ENCODE assay signal across 2 cellular contexts in the genomic region with DNA sequence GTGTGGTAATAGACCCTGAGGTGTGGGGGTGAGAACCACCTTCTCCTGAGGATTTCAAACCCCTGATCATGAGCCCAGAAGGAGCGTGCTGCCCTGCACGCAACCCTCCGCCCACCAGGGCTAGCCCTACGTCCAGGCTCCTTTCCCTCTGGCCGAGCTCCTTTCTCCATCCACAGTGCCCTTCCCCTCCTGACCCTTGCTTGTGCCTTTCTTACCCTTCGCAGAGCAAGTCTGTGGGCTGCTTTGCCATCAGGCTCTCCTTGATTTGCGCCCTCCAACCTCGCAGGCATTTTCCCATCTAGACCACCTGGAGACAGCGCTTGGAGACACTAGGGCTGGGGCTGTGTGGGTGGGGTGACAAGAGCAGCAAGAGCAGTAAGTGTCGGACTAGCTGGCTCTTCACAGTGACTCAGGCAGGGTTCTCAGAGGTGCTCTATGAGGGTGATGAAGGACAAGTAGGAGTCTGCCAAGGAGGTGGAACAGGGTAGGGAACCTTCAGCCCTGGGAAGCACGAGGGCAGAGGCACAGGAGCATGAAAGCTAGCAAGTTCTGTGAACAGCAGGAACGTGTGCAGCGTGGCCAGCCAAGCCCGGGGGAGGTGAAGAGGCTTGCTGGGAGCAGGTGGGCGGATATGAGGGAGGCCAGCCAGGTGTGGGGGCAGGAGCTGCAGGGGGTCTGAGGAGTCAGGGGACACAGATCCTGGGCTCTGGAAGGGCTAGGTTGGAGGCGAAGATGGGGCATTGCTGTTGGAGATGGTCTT.
TF ChIP-seq lines count a peak whose summit lies in the region.

No MANE protein-coding gene starts in this region.

TF ChIP-seq in HEK293, 187 proteins besides CTCF, POLR2A, EP300 and RAD21 (continued from another document and continues in another):
- no peak for TF ChIP-seq ZNF571 (tag by site-specific recombination; IDR thresholded peaks at IDR 0.05)
- no peak for TF ChIP-seq SCRT1 (tag by site-specific recombination; IDR thresholded peaks at IDR 0.05; ENCODE audit: borderline replicate concordance)
- TF ChIP-seq ZIC2 (tag by site-specific recombination; IDR thresholded peaks at IDR 0.05), result peak; percentile 60; the same call in 1 of the 2 replicates
- TF ChIP-seq, protein P1, sequence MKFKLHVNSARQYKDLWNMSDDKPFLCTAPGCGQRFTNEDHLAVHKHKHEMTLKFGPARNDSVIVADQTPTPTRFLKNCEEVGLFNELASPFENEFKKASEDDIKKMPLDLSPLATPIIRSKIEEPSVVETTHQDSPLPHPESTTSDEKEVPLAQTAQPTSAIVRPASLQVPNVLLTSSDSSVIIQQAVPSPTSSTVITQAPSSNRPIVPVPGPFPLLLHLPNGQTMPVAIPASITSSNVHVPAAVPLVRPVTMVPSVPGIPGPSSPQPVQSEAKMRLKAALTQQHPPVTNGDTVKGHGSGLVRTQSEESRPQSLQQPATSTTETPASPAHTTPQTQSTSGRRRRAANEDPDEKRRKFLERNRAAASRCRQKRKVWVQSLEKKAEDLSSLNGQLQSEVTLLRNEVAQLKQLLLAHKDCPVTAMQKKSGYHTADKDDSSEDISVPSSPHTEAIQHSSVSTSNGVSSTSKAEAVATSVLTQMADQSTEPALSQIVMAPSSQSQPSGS (tag by site-specific recombination; IDR thresholded peaks at IDR 0.05; ENCODE audit: low read depth), result no peak
- TF ChIP-seq, protein P2, sequence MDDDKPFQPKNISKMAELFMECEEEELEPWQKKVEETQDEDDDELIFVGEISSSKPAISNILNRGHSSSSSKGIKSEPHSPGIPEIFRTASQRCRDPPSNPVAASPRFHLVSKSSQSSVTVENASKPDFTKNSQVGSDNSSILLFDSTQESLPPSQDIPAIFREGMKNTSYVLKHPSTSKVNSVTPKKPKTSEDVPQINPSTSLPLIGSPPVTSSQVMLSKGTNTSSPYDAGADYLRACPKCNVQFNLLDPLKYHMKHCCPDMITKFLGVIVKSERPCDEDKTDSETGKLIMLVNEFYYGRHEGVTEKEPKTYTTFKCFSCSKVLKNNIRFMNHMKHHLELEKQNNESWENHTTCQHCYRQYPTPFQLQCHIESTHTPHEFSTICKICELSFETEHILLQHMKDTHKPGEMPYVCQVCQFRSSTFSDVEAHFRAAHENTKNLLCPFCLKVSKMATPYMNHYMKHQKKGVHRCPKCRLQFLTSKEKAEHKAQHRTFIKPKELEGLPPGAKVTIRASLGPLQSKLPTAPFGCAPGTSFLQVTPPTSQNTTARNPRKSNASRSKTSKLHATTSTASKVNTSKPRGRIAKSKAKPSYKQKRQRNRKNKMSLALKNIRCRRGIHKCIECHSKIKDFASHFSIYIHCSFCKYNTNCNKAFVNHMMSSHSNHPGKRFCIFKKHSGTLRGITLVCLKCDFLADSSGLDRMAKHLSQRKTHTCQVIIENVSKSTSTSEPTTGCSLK (tag by site-specific recombination; IDR thresholded peaks at IDR 0.05), result no peak
- TF ChIP-seq ZNF600 (tag by site-specific recombination; IDR thresholded peaks at IDR 0.05), result peak; percentile 55
- TF ChIP-seq ZNF19 (tag by site-specific recombination; IDR thresholded peaks at IDR 0.05; ENCODE audit: low read depth), result no peak
- TF ChIP-seq, protein P3, sequence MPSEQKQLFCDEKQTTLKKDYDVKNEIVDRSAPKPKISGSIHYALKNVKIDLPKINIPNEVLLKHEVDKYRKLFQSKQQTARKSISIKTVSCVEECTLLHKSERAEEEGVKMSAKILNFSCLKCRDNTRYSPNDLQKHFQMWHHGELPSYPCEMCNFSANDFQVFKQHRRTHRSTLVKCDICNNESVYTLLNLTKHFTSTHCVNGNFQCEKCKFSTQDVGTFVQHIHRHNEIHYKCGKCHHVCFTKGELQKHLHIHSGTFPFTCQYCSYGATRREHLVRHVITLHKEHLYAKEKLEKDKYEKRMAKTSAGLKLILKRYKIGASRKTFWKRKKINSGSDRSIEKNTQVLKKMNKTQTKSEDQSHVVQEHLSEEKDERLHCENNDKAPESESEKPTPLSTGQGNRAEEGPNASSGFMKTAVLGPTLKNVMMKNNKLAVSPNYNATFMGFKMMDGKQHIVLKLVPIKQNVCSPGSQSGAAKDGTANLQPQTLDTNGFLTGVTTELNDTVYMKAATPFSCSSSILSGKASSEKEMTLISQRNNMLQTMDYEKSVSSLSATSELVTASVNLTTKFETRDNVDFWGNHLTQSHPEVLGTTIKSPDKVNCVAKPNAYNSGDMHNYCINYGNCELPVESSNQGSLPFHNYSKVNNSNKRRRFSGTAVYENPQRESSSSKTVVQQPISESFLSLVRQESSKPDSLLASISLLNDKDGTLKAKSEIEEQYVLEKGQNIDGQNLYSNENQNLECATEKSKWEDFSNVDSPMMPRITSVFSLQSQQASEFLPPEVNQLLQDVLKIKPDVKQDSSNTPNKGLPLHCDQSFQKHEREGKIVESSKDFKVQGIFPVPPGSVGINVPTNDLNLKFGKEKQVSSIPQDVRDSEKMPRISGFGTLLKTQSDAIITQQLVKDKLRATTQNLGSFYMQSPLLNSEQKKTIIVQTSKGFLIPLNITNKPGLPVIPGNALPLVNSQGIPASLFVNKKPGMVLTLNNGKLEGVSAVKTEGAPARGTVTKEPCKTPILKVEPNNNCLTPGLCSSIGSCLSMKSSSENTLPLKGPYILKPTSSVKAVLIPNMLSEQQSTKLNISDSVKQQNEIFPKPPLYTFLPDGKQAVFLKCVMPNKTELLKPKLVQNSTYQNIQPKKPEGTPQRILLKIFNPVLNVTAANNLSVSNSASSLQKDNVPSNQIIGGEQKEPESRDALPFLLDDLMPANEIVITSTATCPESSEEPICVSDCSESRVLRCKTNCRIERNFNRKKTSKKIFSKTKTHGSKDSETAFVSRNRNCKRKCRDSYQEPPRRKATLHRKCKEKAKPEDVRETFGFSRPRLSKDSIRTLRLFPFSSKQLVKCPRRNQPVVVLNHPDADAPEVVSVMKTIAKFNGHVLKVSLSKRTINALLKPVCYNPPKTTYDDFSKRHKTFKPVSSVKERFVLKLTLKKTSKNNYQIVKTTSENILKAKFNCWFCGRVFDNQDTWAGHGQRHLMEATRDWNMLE (tag by site-specific recombination; conservative IDR thresholded peaks at IDR 0.05; ENCODE audit: low read depth), result no peak
- no peak for TF ChIP-seq ZNF146 (tag by site-specific recombination; IDR thresholded peaks at IDR 0.05)

TF ChIP-seq in HepG2, 621 proteins besides CTCF, POLR2A, EP300 and RAD21 (continued from another document and continues in another):
- peak; percentile 84 for TF ChIP-seq ZC3H4 (CRISPR knock-in tag; IDR thresholded peaks at IDR 0.05; ENCODE audit: borderline replicate concordance)
- TF ChIP-seq ZNF230 (CRISPR knock-in tag; IDR thresholded peaks at IDR 0.05), result 0 out of 2 replicates have a peak, but pooled peaks have one; percentile 34
- TF ChIP-seq ZNF792 (CRISPR knock-in tag; IDR thresholded peaks at IDR 0.05), result no peak
- TF ChIP-seq ZNF761 (CRISPR knock-in tag; conservative IDR thresholded peaks at IDR 0.05), result no peak
- TF ChIP-seq NR2F1 (CRISPR knock-in tag; IDR thresholded peaks at IDR 0.05), result no peak
- TF ChIP-seq, protein P4, sequence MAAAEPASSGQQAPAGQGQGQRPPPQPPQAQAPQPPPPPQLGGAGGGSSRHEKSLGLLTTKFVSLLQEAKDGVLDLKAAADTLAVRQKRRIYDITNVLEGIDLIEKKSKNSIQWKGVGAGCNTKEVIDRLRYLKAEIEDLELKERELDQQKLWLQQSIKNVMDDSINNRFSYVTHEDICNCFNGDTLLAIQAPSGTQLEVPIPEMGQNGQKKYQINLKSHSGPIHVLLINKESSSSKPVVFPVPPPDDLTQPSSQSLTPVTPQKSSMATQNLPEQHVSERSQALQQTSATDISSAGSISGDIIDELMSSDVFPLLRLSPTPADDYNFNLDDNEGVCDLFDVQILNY (CRISPR knock-in tag; conservative IDR thresholded peaks at IDR 0.05), result no peak
- TF ChIP-seq ZNF543 (CRISPR knock-in tag; IDR thresholded peaks at IDR 0.05), result no peak
- TF ChIP-seq, protein P5, sequence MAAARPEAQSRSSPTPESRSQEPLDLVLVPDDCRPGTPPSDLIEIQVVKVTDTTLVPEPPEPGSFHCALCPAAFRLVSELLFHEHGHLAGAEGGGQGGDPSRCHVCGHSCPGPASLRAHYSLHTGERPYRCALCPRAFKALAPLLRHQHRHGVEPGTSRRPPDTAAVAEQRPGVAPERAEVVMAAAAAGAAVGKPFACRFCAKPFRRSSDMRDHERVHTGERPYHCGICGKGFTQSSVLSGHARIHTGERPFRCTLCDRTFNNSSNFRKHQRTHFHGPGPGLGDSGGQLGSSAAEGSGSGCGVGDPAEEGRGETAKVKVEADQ (CRISPR knock-in tag; IDR thresholded peaks at IDR 0.05; ENCODE audit: borderline replicate concordance), result no peak
- TF ChIP-seq, protein P6, sequence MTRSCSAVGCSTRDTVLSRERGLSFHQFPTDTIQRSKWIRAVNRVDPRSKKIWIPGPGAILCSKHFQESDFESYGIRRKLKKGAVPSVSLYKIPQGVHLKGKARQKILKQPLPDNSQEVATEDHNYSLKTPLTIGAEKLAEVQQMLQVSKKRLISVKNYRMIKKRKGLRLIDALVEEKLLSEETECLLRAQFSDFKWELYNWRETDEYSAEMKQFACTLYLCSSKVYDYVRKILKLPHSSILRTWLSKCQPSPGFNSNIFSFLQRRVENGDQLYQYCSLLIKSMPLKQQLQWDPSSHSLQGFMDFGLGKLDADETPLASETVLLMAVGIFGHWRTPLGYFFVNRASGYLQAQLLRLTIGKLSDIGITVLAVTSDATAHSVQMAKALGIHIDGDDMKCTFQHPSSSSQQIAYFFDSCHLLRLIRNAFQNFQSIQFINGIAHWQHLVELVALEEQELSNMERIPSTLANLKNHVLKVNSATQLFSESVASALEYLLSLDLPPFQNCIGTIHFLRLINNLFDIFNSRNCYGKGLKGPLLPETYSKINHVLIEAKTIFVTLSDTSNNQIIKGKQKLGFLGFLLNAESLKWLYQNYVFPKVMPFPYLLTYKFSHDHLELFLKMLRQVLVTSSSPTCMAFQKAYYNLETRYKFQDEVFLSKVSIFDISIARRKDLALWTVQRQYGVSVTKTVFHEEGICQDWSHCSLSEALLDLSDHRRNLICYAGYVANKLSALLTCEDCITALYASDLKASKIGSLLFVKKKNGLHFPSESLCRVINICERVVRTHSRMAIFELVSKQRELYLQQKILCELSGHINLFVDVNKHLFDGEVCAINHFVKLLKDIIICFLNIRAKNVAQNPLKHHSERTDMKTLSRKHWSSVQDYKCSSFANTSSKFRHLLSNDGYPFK (CRISPR knock-in tag; IDR thresholded peaks at IDR 0.05; ENCODE audit: borderline replicate concordance), result 0 out of 2 replicates have a peak, but pooled peaks have one; percentile 9
- TF ChIP-seq SMARCC2 (IDR thresholded peaks at IDR 0.05), result no peak
- TF ChIP-seq, protein P7, sequence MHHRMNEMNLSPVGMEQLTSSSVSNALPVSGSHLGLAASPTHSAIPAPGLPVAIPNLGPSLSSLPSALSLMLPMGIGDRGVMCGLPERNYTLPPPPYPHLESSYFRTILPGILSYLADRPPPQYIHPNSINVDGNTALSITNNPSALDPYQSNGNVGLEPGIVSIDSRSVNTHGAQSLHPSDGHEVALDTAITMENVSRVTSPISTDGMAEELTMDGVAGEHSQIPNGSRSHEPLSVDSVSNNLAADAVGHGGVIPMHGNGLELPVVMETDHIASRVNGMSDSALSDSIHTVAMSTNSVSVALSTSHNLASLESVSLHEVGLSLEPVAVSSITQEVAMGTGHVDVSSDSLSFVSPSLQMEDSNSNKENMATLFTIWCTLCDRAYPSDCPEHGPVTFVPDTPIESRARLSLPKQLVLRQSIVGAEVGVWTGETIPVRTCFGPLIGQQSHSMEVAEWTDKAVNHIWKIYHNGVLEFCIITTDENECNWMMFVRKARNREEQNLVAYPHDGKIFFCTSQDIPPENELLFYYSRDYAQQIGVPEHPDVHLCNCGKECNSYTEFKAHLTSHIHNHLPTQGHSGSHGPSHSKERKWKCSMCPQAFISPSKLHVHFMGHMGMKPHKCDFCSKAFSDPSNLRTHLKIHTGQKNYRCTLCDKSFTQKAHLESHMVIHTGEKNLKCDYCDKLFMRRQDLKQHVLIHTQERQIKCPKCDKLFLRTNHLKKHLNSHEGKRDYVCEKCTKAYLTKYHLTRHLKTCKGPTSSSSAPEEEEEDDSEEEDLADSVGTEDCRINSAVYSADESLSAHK (CRISPR knock-in tag; IDR thresholded peaks at IDR 0.05; ENCODE audit: borderline replicate concordance), result no peak
- no peak; the same call in 1 of the 2 replicates for TF ChIP-seq PITX1 (CRISPR knock-in tag; IDR thresholded peaks at IDR 0.05)
- TF ChIP-seq MIXL1 (CRISPR knock-in tag; IDR thresholded peaks at IDR 0.05), result no peak
- TF ChIP-seq RFX5 (IDR thresholded peaks at IDR 0.05; ENCODE audit: low read depth, low read length), result no peak
- TF ChIP-seq, protein P8, sequence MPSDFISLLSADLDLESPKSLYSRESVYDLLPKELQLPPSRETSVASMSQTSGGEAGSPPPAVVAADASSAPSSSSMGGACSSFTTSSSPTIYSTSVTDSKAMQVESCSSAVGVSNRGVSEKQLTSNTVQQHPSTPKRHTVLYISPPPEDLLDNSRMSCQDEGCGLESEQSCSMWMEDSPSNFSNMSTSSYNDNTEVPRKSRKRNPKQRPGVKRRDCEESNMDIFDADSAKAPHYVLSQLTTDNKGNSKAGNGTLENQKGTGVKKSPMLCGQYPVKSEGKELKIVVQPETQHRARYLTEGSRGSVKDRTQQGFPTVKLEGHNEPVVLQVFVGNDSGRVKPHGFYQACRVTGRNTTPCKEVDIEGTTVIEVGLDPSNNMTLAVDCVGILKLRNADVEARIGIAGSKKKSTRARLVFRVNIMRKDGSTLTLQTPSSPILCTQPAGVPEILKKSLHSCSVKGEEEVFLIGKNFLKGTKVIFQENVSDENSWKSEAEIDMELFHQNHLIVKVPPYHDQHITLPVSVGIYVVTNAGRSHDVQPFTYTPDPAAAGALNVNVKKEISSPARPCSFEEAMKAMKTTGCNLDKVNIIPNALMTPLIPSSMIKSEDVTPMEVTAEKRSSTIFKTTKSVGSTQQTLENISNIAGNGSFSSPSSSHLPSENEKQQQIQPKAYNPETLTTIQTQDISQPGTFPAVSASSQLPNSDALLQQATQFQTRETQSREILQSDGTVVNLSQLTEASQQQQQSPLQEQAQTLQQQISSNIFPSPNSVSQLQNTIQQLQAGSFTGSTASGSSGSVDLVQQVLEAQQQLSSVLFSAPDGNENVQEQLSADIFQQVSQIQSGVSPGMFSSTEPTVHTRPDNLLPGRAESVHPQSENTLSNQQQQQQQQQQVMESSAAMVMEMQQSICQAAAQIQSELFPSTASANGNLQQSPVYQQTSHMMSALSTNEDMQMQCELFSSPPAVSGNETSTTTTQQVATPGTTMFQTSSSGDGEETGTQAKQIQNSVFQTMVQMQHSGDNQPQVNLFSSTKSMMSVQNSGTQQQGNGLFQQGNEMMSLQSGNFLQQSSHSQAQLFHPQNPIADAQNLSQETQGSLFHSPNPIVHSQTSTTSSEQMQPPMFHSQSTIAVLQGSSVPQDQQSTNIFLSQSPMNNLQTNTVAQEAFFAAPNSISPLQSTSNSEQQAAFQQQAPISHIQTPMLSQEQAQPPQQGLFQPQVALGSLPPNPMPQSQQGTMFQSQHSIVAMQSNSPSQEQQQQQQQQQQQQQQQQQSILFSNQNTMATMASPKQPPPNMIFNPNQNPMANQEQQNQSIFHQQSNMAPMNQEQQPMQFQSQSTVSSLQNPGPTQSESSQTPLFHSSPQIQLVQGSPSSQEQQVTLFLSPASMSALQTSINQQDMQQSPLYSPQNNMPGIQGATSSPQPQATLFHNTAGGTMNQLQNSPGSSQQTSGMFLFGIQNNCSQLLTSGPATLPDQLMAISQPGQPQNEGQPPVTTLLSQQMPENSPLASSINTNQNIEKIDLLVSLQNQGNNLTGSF (CRISPR knock-in tag; IDR thresholded peaks at IDR 0.05), result no peak
